ENCODE assay signal across 1 cellular context in the genomic region with DNA sequence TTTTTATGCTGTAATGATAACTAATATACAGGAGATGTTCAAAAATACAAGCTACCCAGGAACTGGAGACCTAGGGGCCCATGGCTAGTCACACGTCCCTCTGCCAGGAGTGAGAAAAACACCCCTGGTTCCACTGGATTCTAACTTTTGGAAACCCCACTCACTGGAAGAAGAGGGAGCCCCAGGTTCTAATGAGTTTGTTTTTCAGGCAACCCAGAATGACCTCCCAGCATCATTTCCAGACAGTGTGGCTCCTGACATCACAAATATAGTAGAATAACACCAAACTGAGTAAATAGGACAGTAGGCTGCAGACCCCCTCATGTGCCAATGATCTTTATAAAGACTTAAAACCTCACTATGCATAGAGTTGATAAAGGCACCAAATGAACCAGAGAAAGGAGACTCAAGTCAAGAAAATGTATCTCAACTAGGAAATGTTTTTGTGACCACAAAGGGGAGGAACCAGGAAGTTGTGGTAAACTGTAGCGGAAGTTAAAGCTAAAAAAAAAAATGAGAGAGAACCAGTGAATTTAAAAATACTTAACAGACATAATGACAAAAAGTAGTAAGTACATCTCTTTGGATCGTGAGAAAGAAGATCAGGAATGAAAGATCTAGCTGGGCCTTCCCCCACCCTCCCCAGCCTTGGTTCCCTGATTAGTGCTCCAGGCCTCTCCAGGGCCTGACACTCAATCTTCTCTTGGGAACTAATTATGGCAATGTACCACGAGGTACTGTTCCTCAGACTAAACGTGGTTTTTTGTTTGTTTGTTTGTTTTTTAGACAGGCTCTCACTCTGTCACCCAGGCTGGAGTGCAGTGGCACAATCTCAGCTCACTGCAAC.
A peak's percentile ranks its signal among the peaks of the same experiment; 100 is the strongest.
TF ChIP-seq lines count a peak whose summit lies in the region.

No MANE protein-coding gene starts in this region.

TF ChIP-seq in HepG2, 621 proteins besides CTCF, POLR2A, EP300 and RAD21 (continued from another document):
- TF ChIP-seq, protein P1, sequence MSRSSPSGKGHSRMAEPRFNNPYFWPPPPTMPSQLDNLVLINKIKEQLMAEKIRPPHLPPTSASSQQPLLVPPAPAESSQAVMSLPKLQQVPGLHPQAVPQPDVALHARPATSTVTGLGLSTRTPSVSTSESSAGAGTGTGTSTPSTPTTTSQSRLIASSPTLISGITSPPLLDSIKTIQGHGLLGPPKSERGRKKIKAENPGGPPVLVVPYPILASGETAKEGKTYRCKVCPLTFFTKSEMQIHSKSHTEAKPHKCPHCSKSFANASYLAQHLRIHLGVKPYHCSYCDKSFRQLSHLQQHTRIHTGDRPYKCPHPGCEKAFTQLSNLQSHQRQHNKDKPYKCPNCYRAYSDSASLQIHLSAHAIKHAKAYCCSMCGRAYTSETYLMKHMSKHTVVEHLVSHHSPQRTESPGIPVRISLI (CRISPR knock-in tag; IDR thresholded peaks at IDR 0.05; ENCODE audit: borderline replicate concordance) = 0 out of 2 replicates have a peak, but pooled peaks have one; percentile 14
- no peak for TF ChIP-seq MLLT10 (CRISPR knock-in tag; IDR thresholded peaks at IDR 0.05)
